ENCODE assay signal across 4 cellular contexts in the genomic region with DNA sequence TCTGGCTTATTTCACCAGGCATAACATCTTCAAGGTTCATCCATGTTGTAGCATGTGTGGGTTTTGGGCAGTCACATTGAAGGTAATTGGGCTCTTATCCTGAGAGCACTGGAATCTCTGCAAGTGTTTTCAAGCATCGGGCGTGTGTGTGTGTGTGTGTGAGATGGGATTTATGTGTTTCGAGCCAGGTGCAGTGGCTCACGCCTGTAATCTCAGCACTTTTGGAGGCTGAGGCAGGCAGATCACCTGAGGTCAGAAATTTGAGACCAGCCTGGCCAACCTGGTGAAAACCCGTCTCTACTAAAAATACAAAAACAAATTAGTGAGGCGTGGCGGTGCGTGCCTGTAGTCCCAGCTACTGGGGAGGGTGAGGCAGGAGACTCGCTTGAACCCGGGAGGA. TPM values are rescaled to one million over a fixed set of nuclear protein-coding genes. Genes with fewer than 3 reads are reported as not detected.
"Had no signal": no experiment of that assay in that cellular context is flagged by ENCODE, and none has a peak within 500 bp of the region (broad histone marks: within the 10 kb centered on the region; RNA-seq: fewer than 3 reads in every experiment).

No MANE protein-coding gene starts in this region.

RNA-seq across cellular contexts. Expression of a gene that starts 27.7 kb away (rescaled TPM):
- total RNA-seq: dermis microvascular lymphatic vessel endothelial cell, mononuclear cell, natural killer cell, T-helper 17 cell had no signal
